7 cellular contexts compared by ENCODE assay signal in genomic region chr1:13748610-13749505, GRCh38.
DNase-seq lines count a peak whose midpoint lies in the region; ATAC-seq and TF ChIP-seq lines count a peak whose summit lies in the region.

No MANE protein-coding gene starts in this region.

- peak; percentile 77 for ATAC-seq in GM18511 (IDR thresholded peaks at IDR 0.05; ENCODE audit: unreplicated experiment)
- ATAC-seq in HG03025 (IDR thresholded peaks at IDR 0.05; ENCODE audit: low FRiP score, unreplicated experiment) = peak; percentile 75

- no peak for TF ChIP-seq CTCF in retinal pigment epithelial cell (conservative IDR thresholded peaks at IDR 0.05; ENCODE audit: low read depth, low read length)

- H3K4me3 ChIP-seq in retinal pigment epithelial cell (ENCODE audit: low read length) = peak overlapping the region; percentile 84

- DNase-seq in NCI-H2029 (lab: John Stamatoyannopoulos, UW) (peak; percentile 89), T-helper 9 cell (peak; percentile 96), astrocyte of the hippocampus (ENCODE audit: low read depth, low spot score) (peak; percentile 99), hippocampal formation (lab: John Stamatoyannopoulos, UW) (peak; percentile 97), retinal pigment epithelial cell (ENCODE audit: low read depth) (peak; percentile 73)

Comparison
In these comparisons a context has a peak if more than half of its experiments do, and no peak if none do; other contexts are left out.
1. Peak in every context shown above with its lines: DNase-seq, ATAC-seq and H3K4me3 ChIP-seq.